ENCODE assay signal across 9 cellular contexts in the genomic region with DNA sequence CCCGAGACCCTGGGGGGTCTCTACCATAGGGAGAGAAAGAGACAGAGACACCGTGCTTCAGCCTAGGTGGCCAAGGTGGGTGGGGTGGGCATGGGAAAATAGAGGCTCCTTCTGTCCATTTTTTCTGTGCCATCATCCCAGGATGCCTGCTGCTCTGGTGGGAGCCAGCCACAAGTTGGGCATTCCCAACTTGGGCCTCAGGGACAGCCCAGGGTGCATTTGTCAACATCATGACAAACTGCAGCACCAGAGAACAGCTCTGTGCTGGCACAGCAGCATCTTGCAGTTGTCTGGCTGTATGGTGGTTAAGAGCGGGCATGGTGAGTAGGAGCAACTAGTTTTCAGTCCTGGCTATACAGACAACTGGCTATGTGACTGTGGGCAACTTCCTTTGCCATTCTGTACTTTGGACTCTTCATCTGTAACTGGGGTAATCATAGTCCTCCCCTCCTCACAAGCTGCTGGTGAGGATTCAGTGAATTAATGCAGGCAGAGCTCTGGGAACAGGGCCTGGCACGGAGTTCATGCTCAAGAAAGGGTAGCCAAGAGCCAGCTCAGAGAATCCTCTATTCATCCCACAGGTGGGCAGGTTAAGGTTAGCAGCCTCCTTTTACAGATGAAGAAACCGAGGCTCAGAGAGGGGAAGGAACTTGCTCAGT.
A peak's percentile ranks its signal among the peaks of the same experiment; 100 is the strongest.
DNase-seq lines count a peak whose midpoint lies in the region; ATAC-seq lines count a peak whose summit lies in the region.
"Had no signal": no experiment of that assay in that cellular context is flagged by ENCODE, and none has a peak within 500 bp of the region (broad histone marks: within the 10 kb centered on the region; RNA-seq: fewer than 3 reads in every experiment).

No MANE protein-coding gene starts in this region.

- ATAC-seq in left colon: peak; percentile 56

- H3K9me3 ChIP-seq in GM23248 (ENCODE audit: low read depth) (no peaks in the 10 kb centered on the region), adipocyte (ENCODE audit: control insufficient read depth, low read length) (no peaks in the 10 kb centered on the region), skeletal muscle satellite cell (replicated peaks; ENCODE audit: low read length) (no peaks in the 10 kb centered on the region)

- no peaks in the 10 kb centered on the region for H3K36me3 ChIP-seq in GM23248 (ENCODE audit: low read depth)
- H3K36me3 ChIP-seq in adipocyte (ENCODE audit: control insufficient read depth, insufficient read depth, low read length, severe bottlenecking): no peaks in the 10 kb centered on the region
- H3K36me3 ChIP-seq in skeletal muscle satellite cell (ENCODE audit: insufficient read depth, low read length): no peaks in the 10 kb centered on the region

- intact Hi-C loops in left colon (cut with DNase I, micrococcal nuclease): no loop called here

- H3K4me3 ChIP-seq in GM23248 (no peak overlapping the region; the same call in 1 of the 2 replicates), adipocyte (ENCODE audit: low read length) (peak overlapping the region; percentile 81), skeletal muscle satellite cell (ENCODE audit: low read length) (peak overlapping the region; percentile 76)

- H3K4me2 ChIP-seq in GM23248 (ENCODE audit: unreplicated experiment): peak overlapping the region; percentile 95
- peak overlapping the region; percentile 93 for H3K4me2 ChIP-seq in skeletal muscle satellite cell (ENCODE audit: low read length)

- H3K27ac ChIP-seq in GM23248: peak overlapping the region; percentile 90

- in situ Hi-C loops in GM23248 (cut with MboI): no loop called here

- H3F3A ChIP-seq in GM23248 (ENCODE audit: insufficient read depth): peaks cover 14% of the 10 kb centered on the region; the same call in 1 of the 2 replicates

- no peaks in the 10 kb centered on the region for H3K9me2 ChIP-seq in GM23248 (ENCODE audit: insufficient read depth)

- no peak for DNase-seq in GM23248
- DNase-seq in adipocyte (ENCODE audit: low read depth): no peak
- peak; percentile 21 to 31 for DNase-seq in left colon
- no peak for DNase-seq in DMS153 treated with DMSO at 0.1 percent for 48 hours (lab: John Stamatoyannopoulos, UW; ENCODE audit: unreplicated experiment)
- DNase-seq in pons (ENCODE audit: low spot score): no peak
- no peak for DNase-seq in SK-N-DZ (ENCODE audit: low spot score)
- no peak for DNase-seq in NCI-H2081 (lab: John Stamatoyannopoulos, UW)
- DNase-seq: activated B cell treated with CpG ODN at 0.5 μM for 24 hours had no signal

- no peaks in the 10 kb centered on the region for H3K27me3 ChIP-seq in GM23248 (replicated peaks; ENCODE audit: insufficient read depth)
- no peaks in the 10 kb centered on the region for H3K27me3 ChIP-seq in adipocyte (replicated peaks; ENCODE audit: control insufficient read depth, insufficient read depth, low read length)
- no peaks in the 10 kb centered on the region for H3K27me3 ChIP-seq in skeletal muscle satellite cell (ENCODE audit: control insufficient read depth, insufficient read depth, low read length)

- peaks cover 23% of the 10 kb centered on the region for H3K4me1 ChIP-seq in GM23248 (ENCODE audit: insufficient read depth)
- peaks cover 41% of the 10 kb centered on the region for H3K4me1 ChIP-seq in adipocyte (ENCODE audit: control insufficient read depth, insufficient read depth, low read length)
- H3K4me1 ChIP-seq in skeletal muscle satellite cell (ENCODE audit: control insufficient read depth, insufficient read depth, low read length): peaks cover 57% of the 10 kb centered on the region

- H3K9ac ChIP-seq in GM23248 (peak overlapping the region; percentile 93), adipocyte (ENCODE audit: low read length) (peak overlapping the region; percentile 70), skeletal muscle satellite cell (ENCODE audit: low read depth, low read length) (peak overlapping the region; percentile 85)

- no peaks in the 10 kb centered on the region for H4K20me1 ChIP-seq in GM23248 (ENCODE audit: insufficient read depth)

- 0 out of 2 replicates have a peak overlapping the region, but pooled peaks have one; percentile 93 for H2AFZ ChIP-seq in GM23248

- peaks cover 35% of the 10 kb centered on the region for H3K79me2 ChIP-seq in GM23248 (ENCODE audit: insufficient read depth)

- WGBS in GM23248 (ENCODE audit: low coverage in 1 of 2, low lambda C conversion rate in 2 of 2, missing lambda C conversion rate in 2 of 2), 2 experiments: 77 to 78% methylated on average over 5 of the region's 5 CpGs

Comparison
In these comparisons a context has a peak if more than half of its experiments do, and no peak if none do; other contexts are left out.
1. DNase-seq: peak in left colon (2 of 2); none in GM23248 (single experiment), adipocyte (single experiment), DMS153 treated with DMSO at 0.1 percent for 48 hours (single experiment), pons (single experiment), SK-N-DZ (single experiment) and NCI-H2081 (0 of 2).
2. Peak in every context shown above with its lines, with median percentiles within 50 percentile points of each other: H3K9ac ChIP-seq.